Comparison of ENCODE assay signal across 1 cellular context in genomic region chr16:13997933-13998332, GRCh38.
A peak's percentile ranks its signal among the peaks of the same experiment; 100 is the strongest.
TF ChIP-seq lines count a peak whose summit lies in the region.

No MANE protein-coding gene starts in this region.

TF ChIP-seq in HepG2, 621 proteins besides CTCF, POLR2A, EP300 and RAD21 (continued from another document):
- TF ChIP-seq ZBTB33 (CRISPR knock-in tag; IDR thresholded peaks at IDR 0.05) (no peak), TOE1 (CRISPR knock-in tag; IDR thresholded peaks at IDR 0.05) (no peak), GABPB1 (CRISPR knock-in tag; IDR thresholded peaks at IDR 0.05) (peak; percentile 59), TP53 (CRISPR knock-in tag; conservative IDR thresholded peaks at IDR 0.05) (no peak), CBX1 (IDR thresholded peaks at IDR 0.05; ENCODE audit: low read depth) (no peak), ZNF333 (CRISPR knock-in tag; IDR thresholded peaks at IDR 0.05; ENCODE audit: borderline replicate concordance) (no peak), ZNF282 (IDR thresholded peaks at IDR 0.05; ENCODE audit: partially characterized antibody) (no peak), FOXO1 (CRISPR knock-in tag; IDR thresholded peaks at IDR 0.05) (peak; percentile 34; the same call in 1 of the 2 replicates), MTERF4 (CRISPR knock-in tag; IDR thresholded peaks at IDR 0.05) (no peak), SRY (CRISPR knock-in tag; IDR thresholded peaks at IDR 0.05) (no peak), HNRNPUL1 (IDR thresholded peaks at IDR 0.05; ENCODE audit: low read depth, low read length) (no peak), ZNF12 (CRISPR knock-in tag; IDR thresholded peaks at IDR 0.05) (no peak), BRF2 (CRISPR knock-in tag; IDR thresholded peaks at IDR 0.05) (no peak), SP1 (IDR thresholded peaks at IDR 0.05) (no peak), SP1 (CRISPR knock-in tag; IDR thresholded peaks at IDR 0.05) (no peak)
